ENCODE assay signal across 20 cellular contexts in genomic region chr2:109409347-109410020, GRCh38.
DNase-seq lines count a peak whose midpoint lies in the region; TF ChIP-seq lines count a peak whose summit lies in the region.
"Had no signal": no experiment of that assay in that cellular context is flagged by ENCODE, and none has a peak within 500 bp of the region (broad histone marks: within the 10 kb centered on the region; RNA-seq: fewer than 3 reads in every experiment).

No MANE protein-coding gene starts in this region.

- H3K27me3 Mint-ChIP-seq in osteocyte (ENCODE audit: unreplicated experiment) = no peaks in the 10 kb centered on the region
- H3K27me3 Mint-ChIP-seq: activated naive CD8-positive, alpha-beta T cell treated with anti-CD3 and anti-CD28 coated beads, Interleukin-2, amount 10 ng/mL, durations not matched to agents 7 days and 5 days; CD4-positive, CD25-positive, alpha-beta regulatory T cell had no signal

- H3K9me3 ChIP-seq in ovary (no peaks in the 10 kb centered on the region), Peyer's patch (no peaks in the 10 kb centered on the region)

- 86 to 91% (median 86%) methylated on average over 12 of the region's 12 CpGs for WGBS in ovary, 3 donors

- H3K36me3 Mint-ChIP-seq in osteocyte (ENCODE audit: unreplicated experiment) = peaks cover 35% of the 10 kb centered on the region
- H3K36me3 Mint-ChIP-seq: activated naive CD8-positive, alpha-beta T cell treated with anti-CD3 and anti-CD28 coated beads, Interleukin-2, amount 10 ng/mL, durations not matched to agents 7 days and 5 days had no signal

- H3K27ac ChIP-seq in ovary (no peak overlapping the region), Peyer's patch (no peak overlapping the region)
- H3K27ac ChIP-seq: PC-9 had no signal

- intact Hi-C loops in ovary (cut with DNase I) = no loop called here

- TF ChIP-seq POLR2A in erythroblast (IDR thresholded peaks at IDR 0.05; ENCODE audit: low read length) = no peak
- no peak for TF ChIP-seq POLR2A in ovary (IDR thresholded peaks at IDR 0.05)
- TF ChIP-seq POLR2A in Peyer's patch (IDR thresholded peaks at IDR 0.05) = no peak

- H3K27ac Mint-ChIP-seq in osteocyte (ENCODE audit: unreplicated experiment) = peak overlapping the region; percentile 63
- H3K27ac Mint-ChIP-seq: activated naive CD8-positive, alpha-beta T cell treated with anti-CD3 and anti-CD28 coated beads, Interleukin-2, amount 10 ng/mL, durations not matched to agents 7 days and 5 days; CD4-positive, CD25-positive, alpha-beta regulatory T cell; effector memory CD8-positive, alpha-beta T cell had no signal

- TF ChIP-seq CTCF in osteocyte (IDR thresholded peaks at IDR 0.05) = no peak
- TF ChIP-seq CTCF in ovary (IDR thresholded peaks at IDR 0.05) = no peak
- no peak for TF ChIP-seq CTCF in Peyer's patch (IDR thresholded peaks at IDR 0.05)

- H3K9me3 Mint-ChIP-seq in osteocyte (ENCODE audit: unreplicated experiment) = no peaks in the 10 kb centered on the region
- H3K9me3 Mint-ChIP-seq: activated naive CD8-positive, alpha-beta T cell treated with anti-CD3 and anti-CD28 coated beads, Interleukin-2, amount 10 ng/mL, durations not matched to agents 7 days and 5 days; CD4-positive, CD25-positive, alpha-beta regulatory T cell; central memory CD8-positive, alpha-beta T cell; effector memory CD8-positive, alpha-beta T cell had no signal

- H3K4me1 Mint-ChIP-seq in osteocyte (ENCODE audit: unreplicated experiment) = peaks cover 58% of the 10 kb centered on the region
- H3K4me1 Mint-ChIP-seq: central memory CD8-positive, alpha-beta T cell had no signal

- H3K4me3 ChIP-seq in ovary = no peak overlapping the region
- H3K4me3 ChIP-seq in Peyer's patch = no peak overlapping the region
- H3K4me3 ChIP-seq: PC-9 had no signal

- H3K27me3 ChIP-seq in ovary (no peaks in the 10 kb centered on the region), Peyer's patch (no peaks in the 10 kb centered on the region)

- TF ChIP-seq EP300 in ovary (IDR thresholded peaks at IDR 0.05) = no peak

- H3K4me1 ChIP-seq in ovary (ENCODE audit: insufficient read depth) (no peaks in the 10 kb centered on the region), Peyer's patch (no peaks in the 10 kb centered on the region)

- DNase-seq in NCI-H1694 (lab: John Stamatoyannopoulos, UW) = peak; percentile 7
- DNase-seq in NCI-H1694 treated with DMSO at 0.1 percent for 48 hours (lab: John Stamatoyannopoulos, UW) = no peak
- DNase-seq in NCI-H446 treated with DMSO at 0.1 percent for 48 hours (lab: John Stamatoyannopoulos, UW) = peak; percentile 3
- peak; percentile 63 to 79 for DNase-seq in erythroblast (lab: John Stamatoyannopoulos, UW)
- no peak for DNase-seq in osteocyte (ENCODE audit: extremely low spot score, unreplicated experiment)
- no peak for DNase-seq in ovary
- DNase-seq in Peyer's patch = no peak
- no peak for DNase-seq in NCI-H1436 (lab: John Stamatoyannopoulos, UW)
- DNase-seq: 8988T; activated CD4-positive, alpha-beta T cell treated with anti-CD3 and anti-CD28 coated beads, Interleukin-2, amount 50 U/mL, for 4 hours; activated naive CD8-positive, alpha-beta T cell treated with anti-CD3 and anti-CD28 coated beads, Interleukin-2, amount 10 ng/mL, durations not matched to agents 7 days and 5 days; activated T-cell treated with anti-CD3 and anti-CD28 coated beads, Interleukin-2, amount 50 U/mL, for 48 hours; CD4-positive, CD25-positive, alpha-beta regulatory T cell; effector memory CD8-positive, alpha-beta T cell; EL; KBM-7; left colon; NCI-H1417 treated with DMSO at 0.1 percent for 48 hours had no signal

- H3K36me3 ChIP-seq in ovary (no peaks in the 10 kb centered on the region), Peyer's patch (no peaks in the 10 kb centered on the region)

- H3K4me3 Mint-ChIP-seq in osteocyte (ENCODE audit: unreplicated experiment) = no peak overlapping the region
- H3K4me3 Mint-ChIP-seq: activated naive CD8-positive, alpha-beta T cell treated with anti-CD3 and anti-CD28 coated beads, Interleukin-2, amount 10 ng/mL, durations not matched to agents 7 days and 5 days; CD4-positive, CD25-positive, alpha-beta regulatory T cell; central memory CD8-positive, alpha-beta T cell; effector memory CD8-positive, alpha-beta T cell had no signal

Comparison
In these comparisons a context has a peak if more than half of its experiments do, and no peak if none do; other contexts are left out.
1. DNase-seq: peak in NCI-H1694 (single experiment), NCI-H446 treated with DMSO at 0.1 percent for 48 hours (single experiment) and erythroblast (2 of 2); none in NCI-H1694 treated with DMSO at 0.1 percent for 48 hours (single experiment), osteocyte (single experiment), ovary (0 of 5), Peyer's patch (0 of 3) and NCI-H1436 (single experiment).